Comparison of ENCODE assay signal across 8 cellular contexts in genomic region chr5:76818844-76819831, GRCh38. TPM values are rescaled to one million over a fixed set of nuclear protein-coding genes. Genes with fewer than 3 reads are reported as not detected.
A peak's percentile ranks its signal among the peaks of the same experiment; 100 is the strongest.
DNase-seq lines count a peak whose midpoint lies in the region; ATAC-seq, FAIRE-seq and TF ChIP-seq lines count a peak whose summit lies in the region.

A gene with protein sequence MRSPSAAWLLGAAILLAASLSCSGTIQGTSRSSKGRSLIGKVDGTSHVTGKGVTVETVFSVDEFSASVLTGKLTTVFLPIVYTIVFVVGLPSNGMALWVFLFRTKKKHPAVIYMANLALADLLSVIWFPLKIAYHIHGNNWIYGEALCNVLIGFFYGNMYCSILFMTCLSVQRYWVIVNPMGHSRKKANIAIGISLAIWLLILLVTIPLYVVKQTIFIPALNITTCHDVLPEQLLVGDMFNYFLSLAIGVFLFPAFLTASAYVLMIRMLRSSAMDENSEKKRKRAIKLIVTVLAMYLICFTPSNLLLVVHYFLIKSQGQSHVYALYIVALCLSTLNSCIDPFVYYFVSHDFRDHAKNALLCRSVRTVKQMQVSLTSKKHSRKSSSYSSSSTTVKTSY (plus strand): TSS chr5:76819030. CDS start chr5:76819183, 153 bp downstream.

- peak within 1 kb of the TSS in 2 of 3 donors; percentile 62 to 63 for H3K27ac Mint-ChIP-seq in CD4-positive, CD25-positive, alpha-beta regulatory T cell
- peak within 1 kb of the TSS; percentile 69 for H3K27ac Mint-ChIP-seq in dendritic cell treated with granulocyte-macrophage colony-stimulating factor and Interleukin-4, amounts not matched to agents 40 ng/mL and 50 ng/mL, for 4 days

- H3K4me3 Mint-ChIP-seq in CD4-positive, CD25-positive, alpha-beta regulatory T cell, result peak within 1 kb of the TSS; percentile 83 to 89 (median 87)
- peak within 1 kb of the TSS; percentile 74 for H3K4me3 Mint-ChIP-seq in dendritic cell treated with granulocyte-macrophage colony-stimulating factor and Interleukin-4, amounts not matched to agents 40 ng/mL and 50 ng/mL, for 4 days

- H3K4me1 Mint-ChIP-seq in CD4-positive, CD25-positive, alpha-beta regulatory T cell, result peaks cover 4 to 22% (median 8%) of the 10 kb centered on the region in 4 donors
- H3K4me1 Mint-ChIP-seq in dendritic cell treated with granulocyte-macrophage colony-stimulating factor and Interleukin-4, amounts not matched to agents 40 ng/mL and 50 ng/mL, for 4 days (ENCODE audit: low read depth), result peaks cover 19% of the 10 kb centered on the region

- no peaks in the 10 kb centered on the region for H3K36me3 ChIP-seq in CD4-positive, CD25-positive, alpha-beta regulatory T cell (ENCODE audit: control insufficient read depth, insufficient read depth, low read length)

- peak; percentile 63 to 66 for ATAC-seq in CD4-positive, CD25-positive, alpha-beta regulatory T cell (ENCODE audit: low read depth in 2 of 2)
- ATAC-seq in left lobe of liver, result peak; percentile 80

- H3K36me3 Mint-ChIP-seq in CD4-positive, CD25-positive, alpha-beta regulatory T cell, result peaks cover 4% of the 10 kb centered on the region
- no peaks in the 10 kb centered on the region for H3K36me3 Mint-ChIP-seq in dendritic cell treated with granulocyte-macrophage colony-stimulating factor and Interleukin-4, amounts not matched to agents 40 ng/mL and 50 ng/mL, for 4 days (ENCODE audit: low read depth)

- H3K27me3 ChIP-seq in CD4-positive, CD25-positive, alpha-beta regulatory T cell (ENCODE audit: control insufficient read depth, insufficient read depth, low read length), result peaks cover 5% of the 10 kb centered on the region

- no peaks in the 10 kb centered on the region for H3K9me3 ChIP-seq in CD4-positive, CD25-positive, alpha-beta regulatory T cell (ENCODE audit: control insufficient read depth in 2 of 2, low read length in 2 of 2)

- H3K9me3 Mint-ChIP-seq in CD4-positive, CD25-positive, alpha-beta regulatory T cell, result no peaks in the 10 kb centered on the region
- no peaks in the 10 kb centered on the region for H3K9me3 Mint-ChIP-seq in dendritic cell treated with granulocyte-macrophage colony-stimulating factor and Interleukin-4, amounts not matched to agents 40 ng/mL and 50 ng/mL, for 4 days

- intact Hi-C loops in dendritic cell treated with granulocyte-macrophage colony-stimulating factor and Interleukin-4, amounts not matched to agents 40 ng/mL and 50 ng/mL, for 4 days (cut with micrococcal nuclease), result no loop called here

- H3K4me1 ChIP-seq in CD4-positive, CD25-positive, alpha-beta regulatory T cell (ENCODE audit: control insufficient read depth, insufficient read depth, low read length, poor library complexity, severe bottlenecking), result peaks cover 20% of the 10 kb centered on the region

- peak within 1 kb of the TSS; percentile 81 for H3K4me3 ChIP-seq in CD4-positive, CD25-positive, alpha-beta regulatory T cell (ENCODE audit: low read depth, low read length)

- DNase-seq in CD4-positive, CD25-positive, alpha-beta regulatory T cell, result peak; percentile 33 to 42 (median 40)
- DNase-seq in NCI-H1417 (lab: John Stamatoyannopoulos, UW) (peak; percentile 67 to 84 (median 74)), left lobe of liver (ENCODE audit: low spot score) (peak; percentile 89), GM12892 (ENCODE audit: insufficient read length) (no peak), GM19240 (ENCODE audit: insufficient read length, low spot score) (no peak)
- DNase-seq in activated CD4-positive, alpha-beta T cell treated with anti-CD3 and anti-CD28 coated beads for 4 hours, result peak; percentile 53 to 56
- DNase-seq in stimulated activated CD4-positive, alpha-beta T cell treated with anti-CD3 and anti-CD28 coated beads, Interleukin-1b, Interleukin-23, amount 100 ng/mL, for 48 hours, result peak; percentile 29

- peaks cover 46% of the 10 kb centered on the region for H3K27me3 Mint-ChIP-seq in CD4-positive, CD25-positive, alpha-beta regulatory T cell
- peaks cover 39% of the 10 kb centered on the region for H3K27me3 Mint-ChIP-seq in dendritic cell treated with granulocyte-macrophage colony-stimulating factor and Interleukin-4, amounts not matched to agents 40 ng/mL and 50 ng/mL, for 4 days

- no peak for FAIRE-seq in GM12892 (lab: Jason Lieb, UNC)

- H3K27ac ChIP-seq in CD4-positive, CD25-positive, alpha-beta regulatory T cell (ENCODE audit: insufficient read depth, low read length, poor library complexity, severe bottlenecking), result no peak within 1 kb of the TSS

- TF ChIP-seq POLR2A in GM12892 (IDR thresholded peaks at IDR 0.05; ENCODE audit: low read depth, low read length), result no peak

RNA-seq across cellular contexts. Expression of the gene that starts here (rescaled TPM):
- 1.6 TPM for total RNA-seq in CD4-positive, CD25-positive, alpha-beta regulatory T cell
- 1 to 10 TPM; 2.1 to 9.9 (median 6.3) TPM for polyA plus RNA-seq in CD4-positive, CD25-positive, alpha-beta regulatory T cell
- total RNA-seq in left lobe of liver, result 7.0 TPM
- not detected for polyA plus RNA-seq in GM12892 (2012; ENCODE audit: missing spikeins)

Comparison
In these comparisons a context has a peak if more than half of its experiments do, and no peak if none do; other contexts are left out.
1. DNase-seq: peak in CD4-positive, CD25-positive, alpha-beta regulatory T cell (3 of 3), NCI-H1417 (3 of 3), activated CD4-positive, alpha-beta T cell treated with anti-CD3 and anti-CD28 coated beads for 4 hours (2 of 2), left lobe of liver (single experiment) and stimulated activated CD4-positive, alpha-beta T cell treated with anti-CD3 and anti-CD28 coated beads, Interleukin-1b, Interleukin-23, amount 100 ng/mL, for 48 hours (single experiment); none in GM12892 (single experiment) and GM19240 (single experiment).